Comparison of ENCODE assay signal across 8 cellular contexts in genomic region chr7:8436965-8437364, GRCh38. TPM values are rescaled to one million over a fixed set of nuclear protein-coding genes. Genes with fewer than 3 reads are reported as not detected.
DNase-seq lines count a peak whose midpoint lies in the region; ATAC-seq and TF ChIP-seq lines count a peak whose summit lies in the region.

No MANE protein-coding gene starts in this region.

- 2% methylated on average over 15 of the region's 15 CpGs for WGBS in thyroid gland, 2 donors

- peaks cover 0 to 5% of the 10 kb centered on the region in 2 donors for H3K4me1 ChIP-seq in thyroid gland

- H3K4me3 ChIP-seq in HFF-Myc (replicated peaks; ENCODE audit: low read depth, low read length), result no peak overlapping the region
- no peak overlapping the region for H3K4me3 ChIP-seq in kidney epithelial cell (ENCODE audit: low read depth, low read length)
- H3K4me3 ChIP-seq in thyroid gland (replicated peaks in 1 of 3), result no peak overlapping the region

- peak; percentile 39 for ATAC-seq in activated T-helper 17 cell treated with anti-CD3 and anti-CD28 coated beads, Interleukin-2, amount 50 U/mL, for 72 hours (replicated peaks)

- H3K36me3 Mint-ChIP-seq in activated T-helper 17 cell treated with anti-CD3 and anti-CD28 coated beads, Interleukin-2, amount 50 U/mL, for 72 hours (ENCODE audit: low read depth), result peaks cover 6% of the 10 kb centered on the region
- peaks cover 6 to 8% (median 6%) of the 10 kb centered on the region in 3 donors for H3K36me3 Mint-ChIP-seq in immature natural killer cell

- intact Hi-C loops in thyroid gland (cut with DNase I), result no loop called here

- no peak overlapping the region for H3K27ac Mint-ChIP-seq in activated T-helper 17 cell treated with anti-CD3 and anti-CD28 coated beads, Interleukin-2, amount 50 U/mL, for 72 hours
- no peak overlapping the region for H3K27ac Mint-ChIP-seq in immature natural killer cell

- peaks cover 76% of the 10 kb centered on the region for H3K27me3 Mint-ChIP-seq in activated T-helper 17 cell treated with anti-CD3 and anti-CD28 coated beads, Interleukin-2, amount 50 U/mL, for 72 hours
- peaks cover 30 to 59% (median 30%) of the 10 kb centered on the region in 3 donors for H3K27me3 Mint-ChIP-seq in immature natural killer cell (ENCODE audit: low read depth in 3 of 3)

- H3K27me3 ChIP-seq in kidney epithelial cell (ENCODE audit: control insufficient read depth, insufficient read depth, low read length) (peaks cover 87% of the 10 kb centered on the region), thyroid gland (peaks cover 34% of the 10 kb centered on the region)

- in situ Hi-C loops in ACHN (cut with HindIII; ENCODE audit: low pct_ligation_motif_present, low pct_unique_long_range_greater_than_20kb, low sequenced_read_pairs), result no loop called here

- H3K9me3 Mint-ChIP-seq in activated T-helper 17 cell treated with anti-CD3 and anti-CD28 coated beads, Interleukin-2, amount 50 U/mL, for 72 hours, result peaks cover 5% of the 10 kb centered on the region
- peaks cover 0 to 36% (median 9%) of the 10 kb centered on the region in 6 donors for H3K9me3 Mint-ChIP-seq in immature natural killer cell

- H3K27ac ChIP-seq in thyroid gland, result no peak overlapping the region

- H3K36me3 ChIP-seq in kidney epithelial cell (ENCODE audit: control insufficient read depth, insufficient read depth, low read length) (no peaks in the 10 kb centered on the region), thyroid gland (no peaks in the 10 kb centered on the region)

- peak; percentile 54 for DNase-seq in ACHN
- no peak for DNase-seq in HFF-Myc (ENCODE audit: extremely low read depth, low read depth)
- peak; percentile 54 for DNase-seq in LoVo (ENCODE audit: low spot score)
- DNase-seq in kidney epithelial cell (ENCODE audit: low read depth), result no peak
- DNase-seq in thyroid gland, result peak; percentile 37 to 39
- no peak for DNase-seq in immature natural killer cell

- TF ChIP-seq CTCF in GM12872 (IDR thresholded peaks at IDR 0.05; ENCODE audit: insufficient read depth, low read depth, low read length) (peak; percentile 95), HFF-Myc (IDR thresholded peaks at IDR 0.05; ENCODE audit: low read depth, low read length, missing control alignments) (peak; percentile 85), kidney epithelial cell (IDR thresholded peaks at IDR 0.05; ENCODE audit: insufficient read depth, low read length, poor library complexity, severe bottlenecking) (peak; percentile 76), thyroid gland (IDR thresholded peaks at IDR 0.05) (peak in 4 of 6 experiments; percentile 20 to 61 (median 40))

- TF ChIP-seq POLR2A in thyroid gland (IDR thresholded peaks at IDR 0.05), result no peak

- H3K4me1 Mint-ChIP-seq in activated T-helper 17 cell treated with anti-CD3 and anti-CD28 coated beads, Interleukin-2, amount 50 U/mL, for 72 hours, result peaks cover 7% of the 10 kb centered on the region
- peaks cover 7 to 8% of the 10 kb centered on the region in 2 donors for H3K4me1 Mint-ChIP-seq in immature natural killer cell

- H3K9me3 ChIP-seq in thyroid gland, result no peaks in the 10 kb centered on the region

- H3K4me3 Mint-ChIP-seq in activated T-helper 17 cell treated with anti-CD3 and anti-CD28 coated beads, Interleukin-2, amount 50 U/mL, for 72 hours, result no peak overlapping the region
- H3K4me3 Mint-ChIP-seq in immature natural killer cell, result no peak overlapping the region

RNA-seq across cellular contexts. Expression of gene NXPH1, which starts 3.6 kb away (rescaled TPM):
- total RNA-seq in activated T-helper 17 cell treated with anti-CD3 and anti-CD28 coated beads, Interleukin-2, amount 50 U/mL, for 72 hours, result not detected
- total RNA-seq in kidney epithelial cell (not detected in 2 replicates), thyroid gland (not detected)
- polyA plus RNA-seq in immature natural killer cell, result not detected

Comparison
In these comparisons a context has a peak if more than half of its experiments do, and no peak if none do; other contexts are left out.
1. DNase-seq: peak in ACHN (single experiment), LoVo (single experiment) and thyroid gland (2 of 2); none in HFF-Myc (single experiment), kidney epithelial cell (single experiment) and immature natural killer cell (0 of 3).
2. CTCF ChIP-seq: peak in every context shown above with its lines; median percentile 95 in GM12872; 85 in HFF-Myc; 76 in kidney epithelial cell; 40 in thyroid gland.